In the genomic region with DNA sequence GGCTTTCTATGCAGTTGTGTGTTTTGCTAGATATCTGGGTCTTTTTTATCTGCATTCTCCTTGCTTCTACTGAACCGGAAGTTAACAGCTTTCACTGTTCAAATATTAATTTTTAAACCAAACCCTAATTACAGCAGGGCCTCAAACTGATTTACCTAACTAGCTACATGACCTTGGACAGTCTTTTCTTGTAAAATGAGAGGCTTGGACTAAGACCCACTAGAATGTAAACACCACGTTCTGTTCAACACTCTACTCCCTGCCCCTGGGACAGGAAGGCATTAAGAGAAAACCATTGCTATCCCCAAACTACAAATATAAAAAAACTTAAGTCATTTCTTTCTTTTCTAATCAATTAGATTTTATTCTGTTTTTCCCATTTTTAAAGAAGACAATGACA, we compare ENCODE assay signal across 10 cellular contexts. TPM values are rescaled to one million over a fixed set of nuclear protein-coding genes. Genes with fewer than 3 reads are reported as not detected.
A peak's percentile ranks its signal among the peaks of the same experiment; 100 is the strongest.
DNase-seq lines count a peak whose midpoint lies in the region; TF ChIP-seq lines count a peak whose summit lies in the region.
"Had no signal": no experiment of that assay in that cellular context is flagged by ENCODE, and none has a peak within 500 bp of the region (broad histone marks: within the 10 kb centered on the region; RNA-seq: fewer than 3 reads in every experiment).

No MANE protein-coding gene starts in this region.

- H3K9ac ChIP-seq in rectal smooth muscle tissue (ENCODE audit: low read length): no peak overlapping the region

- H3K27me3 ChIP-seq in rectal smooth muscle tissue (ENCODE audit: control insufficient read depth, insufficient read depth, low read length): no peaks in the 10 kb centered on the region

- peak overlapping the region; percentile 60 to 91 (median 76) for H3K27ac Mint-ChIP-seq in IgD-negative memory B cell

- H3K4me1 Mint-ChIP-seq in IgD-negative memory B cell: peaks cover 36 to 55% (median 45%) of the 10 kb centered on the region in 3 donors

- TF ChIP-seq CTCF in coronary artery (IDR thresholded peaks at IDR 0.05): no peak

- DNase-seq in NCI-H2171 treated with DMSO at 0.1 percent for 48 hours (lab: John Stamatoyannopoulos, UW): peak; percentile 23
- no peak for DNase-seq in NCI-H2171 (lab: John Stamatoyannopoulos, UW)
- no peak for DNase-seq in coronary artery (ENCODE audit: low spot score)
- DNase-seq in medulla oblongata (ENCODE audit: extremely low spot score): no peak
- no peak for DNase-seq in NCI-H345 (lab: John Stamatoyannopoulos, UW)
- DNase-seq in NOMO-1 (lab: John Stamatoyannopoulos, UW; ENCODE audit: unreplicated experiment in 2 of 2): no peak
- DNase-seq: activated effector memory CD4-positive, alpha-beta T cell treated with Interleukin-2 at 50 U/mL for 16 hours; NCI-H524 treated with DMSO at 0.1 percent for 48 hours had no signal

- H3K4me3 Mint-ChIP-seq in IgD-negative memory B cell: peak overlapping the region; percentile 77 to 97 (median 90)

- H3K4me1 ChIP-seq in rectal smooth muscle tissue (ENCODE audit: control insufficient read depth, insufficient read depth, low read length): peaks cover 15% of the 10 kb centered on the region

- no peaks in the 10 kb centered on the region for H3K9me3 Mint-ChIP-seq in IgD-negative memory B cell

- H3K36me3 ChIP-seq in rectal smooth muscle tissue (ENCODE audit: control insufficient read depth, insufficient read depth, low read length): no peaks in the 10 kb centered on the region

- no peaks in the 10 kb centered on the region for H3K27me3 Mint-ChIP-seq in IgD-negative memory B cell

- peak overlapping the region; percentile 50 for H3K4me3 ChIP-seq in coronary artery
- peak overlapping the region; percentile 13 for H3K4me3 ChIP-seq in rectal smooth muscle tissue (ENCODE audit: low read length)

- peak overlapping the region; percentile 42 to 55 for H3K27ac ChIP-seq in coronary artery
- peak overlapping the region; percentile 48 for H3K27ac ChIP-seq in rectal smooth muscle tissue (ENCODE audit: low read depth, low read length)

- no peaks in the 10 kb centered on the region for H3K36me3 Mint-ChIP-seq in IgD-negative memory B cell

RNA-seq across cellular contexts. Expression of a gene that starts 3.7 kb away (rescaled TPM):
- 10.2 TPM for polyA plus RNA-seq in IgD-negative memory B cell
